23 cellular contexts compared by ENCODE assay signal in the genomic region with DNA sequence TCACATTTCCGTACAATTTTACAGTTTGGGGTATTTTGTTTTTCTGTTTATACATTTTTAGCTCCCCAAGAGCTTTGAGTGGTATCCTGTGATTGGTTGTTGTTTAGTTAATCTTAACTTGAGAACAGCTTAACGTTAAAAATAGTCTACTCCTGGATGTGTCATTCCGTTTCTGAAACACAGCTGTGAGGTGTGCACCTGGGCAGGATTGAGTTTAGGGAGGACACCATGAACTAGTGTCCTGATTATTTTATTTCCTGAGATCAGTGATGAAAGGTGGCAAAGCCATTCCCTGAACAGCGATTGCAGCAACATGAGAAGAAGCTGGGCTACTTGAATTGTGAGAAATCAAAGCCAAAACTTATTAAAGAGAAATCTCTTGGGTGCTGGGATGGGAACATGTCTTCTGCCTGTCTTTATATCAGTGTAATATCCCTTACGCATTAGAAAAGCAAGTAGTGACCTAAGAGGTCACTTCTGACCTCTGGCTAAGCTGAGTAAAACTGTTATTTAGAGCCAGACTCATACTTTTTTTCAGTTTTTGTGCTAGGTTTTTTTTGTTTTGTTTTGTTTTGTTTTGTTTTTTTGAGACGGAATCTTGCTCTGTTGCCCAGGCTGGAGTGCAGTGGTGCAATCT.
"Had no signal": no experiment of that assay in that cellular context is flagged by ENCODE, and none has a peak within 500 bp of the region (broad histone marks: within the 10 kb centered on the region; RNA-seq: fewer than 3 reads in every experiment).

No MANE protein-coding gene starts in this region.

- H3K9me3 Mint-ChIP-seq: activated B cell treated with CpG ODN at 0.5 μM for 24 hours; activated naive CD4-positive, alpha-beta T cell treated with anti-CD3 and anti-CD28 coated beads, Interleukin-2, amount 50 U/mL, for 24 hours; activated naive CD8-positive, alpha-beta T cell treated with anti-CD3 and anti-CD28 coated beads, Interleukin-2, amount 50 U/mL, for 24 hours; activated T-helper 2 cell treated with anti-CD3 and anti-CD28 coated beads, Interferon-gamma antibody, Interleukin-2, Interleukin-4, amounts not matched to agents 10 μg/mL and 5 μg/mL and 100 μg/mL, durations not matched to agents 14 hours and 24 hours and 36 hours; dendritic cell treated with granulocyte-macrophage colony-stimulating factor and Interleukin-4, amounts not matched to agents 40 ng/mL and 50 ng/mL, for 4 days; nephron progenitor cell; T-helper 2 cell treated with Interferon-gamma antibody and Interleukin-4, amounts not matched to agents 5 μg/mL and 100 μg/mL, for 36 hours had no signal

- ATAC-seq: activated CD4-positive, alpha-beta T cell treated with anti-CD3 and anti-CD28 coated beads for 36 hours; activated CD8-positive, alpha-beta memory T cell treated with anti-CD3 and anti-CD28 coated beads, Interleukin-2, amount 10 ng/mL, durations not matched to agents 7 days and 5 days; activated CD8-positive, alpha-beta T cell treated with anti-CD3 and anti-CD28 coated beads, Interleukin-2, amount 10 ng/mL, durations not matched to agents 7 days and 5 days; activated naive CD8-positive, alpha-beta T cell treated with anti-CD3 and anti-CD28 coated beads, Interleukin-2, amount 50 U/mL, for 24 hours had no signal

- H3K27me3 ChIP-seq: esophagus muscularis mucosa, right atrium auricular region, suprapubic skin, tibial artery, upper lobe of right lung had no signal

- H3K4me1 Mint-ChIP-seq: activated B cell treated with CpG ODN at 0.5 μM for 24 hours; activated CD4-positive, alpha-beta T cell treated with anti-CD3 and anti-CD28 coated beads for 36 hours; activated CD8-positive, alpha-beta memory T cell treated with anti-CD3 and anti-CD28 coated beads, Interleukin-2, amount 10 ng/mL, durations not matched to agents 7 days and 5 days had no signal

- H3K4me3 ChIP-seq: esophagus muscularis mucosa, right atrium auricular region, suprapubic skin, tibial artery, upper lobe of right lung had no signal

- H3K27me3 Mint-ChIP-seq: activated B cell treated with CpG ODN at 0.5 μM for 24 hours; activated CD4-positive, alpha-beta T cell treated with anti-CD3 and anti-CD28 coated beads for 36 hours; activated CD8-positive, alpha-beta memory T cell treated with anti-CD3 and anti-CD28 coated beads, Interleukin-2, amount 10 ng/mL, durations not matched to agents 7 days and 5 days; activated naive CD4-positive, alpha-beta T cell treated with anti-CD3 and anti-CD28 coated beads, Interleukin-2, amount 50 U/mL, for 24 hours; activated naive CD8-positive, alpha-beta T cell treated with anti-CD3 and anti-CD28 coated beads, Interleukin-2, amount 50 U/mL, for 24 hours; dendritic cell treated with granulocyte-macrophage colony-stimulating factor and Interleukin-4, amounts not matched to agents 40 ng/mL and 50 ng/mL, for 4 days had no signal

- H3K27ac Mint-ChIP-seq: activated B cell treated with CpG ODN at 0.5 μM for 24 hours; activated CD4-positive, alpha-beta T cell treated with anti-CD3 and anti-CD28 coated beads for 36 hours; activated CD8-positive, alpha-beta memory T cell treated with anti-CD3 and anti-CD28 coated beads, Interleukin-2, amount 10 ng/mL, durations not matched to agents 7 days and 5 days; activated CD8-positive, alpha-beta T cell treated with anti-CD3 and anti-CD28 coated beads, Interleukin-2, amount 10 ng/mL, durations not matched to agents 7 days and 5 days; activated naive CD4-positive, alpha-beta T cell treated with anti-CD3 and anti-CD28 coated beads, Interleukin-2, amount 50 U/mL, for 24 hours; activated naive CD8-positive, alpha-beta T cell treated with anti-CD3 and anti-CD28 coated beads, Interleukin-2, amount 50 U/mL, for 24 hours; activated T-helper 2 cell treated with anti-CD3 and anti-CD28 coated beads, Interferon-gamma antibody, Interleukin-2, Interleukin-4, amounts not matched to agents 10 μg/mL and 5 μg/mL and 100 μg/mL, durations not matched to agents 14 hours and 24 hours and 36 hours; dendritic cell treated with granulocyte-macrophage colony-stimulating factor and Interleukin-4, amounts not matched to agents 40 ng/mL and 50 ng/mL, for 4 days; nephron progenitor cell; T-helper 2 cell treated with Interferon-gamma antibody and Interleukin-4, amounts not matched to agents 5 μg/mL and 100 μg/mL, for 36 hours had no signal

- H3K27ac ChIP-seq: esophagus muscularis mucosa, parathyroid adenoma, right atrium auricular region, suprapubic skin, tibial artery, upper lobe of right lung had no signal

- H3K4me3 Mint-ChIP-seq: activated B cell treated with CpG ODN at 0.5 μM for 24 hours; activated CD4-positive, alpha-beta T cell treated with anti-CD3 and anti-CD28 coated beads for 36 hours; activated CD8-positive, alpha-beta memory T cell treated with anti-CD3 and anti-CD28 coated beads, Interleukin-2, amount 10 ng/mL, durations not matched to agents 7 days and 5 days; activated CD8-positive, alpha-beta T cell treated with anti-CD3 and anti-CD28 coated beads, Interleukin-2, amount 10 ng/mL, durations not matched to agents 7 days and 5 days; activated naive CD4-positive, alpha-beta T cell treated with anti-CD3 and anti-CD28 coated beads, Interleukin-2, amount 50 U/mL, for 24 hours; activated naive CD8-positive, alpha-beta T cell treated with anti-CD3 and anti-CD28 coated beads, Interleukin-2, amount 50 U/mL, for 24 hours; dendritic cell treated with granulocyte-macrophage colony-stimulating factor and Interleukin-4, amounts not matched to agents 40 ng/mL and 50 ng/mL, for 4 days; nephron progenitor cell; T-helper 2 cell treated with Interferon-gamma antibody and Interleukin-4, amounts not matched to agents 5 μg/mL and 100 μg/mL, for 36 hours had no signal

- DNase-seq: activated B cell treated with CpG ODN at 0.5 μM for 24 hours; activated CD4-positive, alpha-beta T cell treated with anti-CD3 and anti-CD28 coated beads for 36 hours; activated CD8-positive, alpha-beta memory T cell treated with anti-CD3 and anti-CD28 coated beads, Interleukin-2, amount 10 ng/mL, durations not matched to agents 7 days and 5 days; activated CD8-positive, alpha-beta T cell treated with anti-CD3 and anti-CD28 coated beads, Interleukin-2, amount 10 ng/mL, durations not matched to agents 7 days and 5 days; activated naive CD8-positive, alpha-beta T cell treated with anti-CD3 and anti-CD28 coated beads, Interleukin-2, amount 50 U/mL, for 24 hours; activated T-cell treated with anti-CD3 and anti-CD28 coated beads, Interleukin-2, amount 50 U/mL, for 48 hours; amygdala; central memory CD4-positive, alpha-beta T cell; glutamatergic neuron; islet precursor cell; mammary epithelial cell; nephron progenitor cell; stimulated activated naive CD4-positive, alpha-beta T cell; tibial artery; upper lobe of right lung had no signal
